Comparison of ENCODE assay signal across 8 cellular contexts in genomic region chr11:748007-748359, GRCh38. TPM values are rescaled to one million over a fixed set of nuclear protein-coding genes. Genes with fewer than 3 reads are reported as not detected.
DNase-seq lines count a peak whose midpoint lies in the region; ATAC-seq, FAIRE-seq and TF ChIP-seq lines count a peak whose summit lies in the region.

No MANE protein-coding gene starts in this region.

- no peaks in the 10 kb centered on the region for H3K36me3 ChIP-seq in adrenal gland (replicated peaks in 1 of 2)

- H3K27ac Mint-ChIP-seq in immature natural killer cell, result peak overlapping the region in 1 of 6 donors; percentile 26
- peak overlapping the region; percentile 71 to 84 for H3K27ac Mint-ChIP-seq in stimulated activated naive CD8-positive, alpha-beta T cell treated with anti-CD3 and anti-CD28 coated beads, Interleukin-15, amount 100 ng/mL, for 72 hours

- no peaks in the 10 kb centered on the region for H3K9me3 ChIP-seq in adrenal gland (replicated peaks in 1 of 3)

- H3K27ac ChIP-seq in adrenal gland, result peak overlapping the region in 2 of 5 donors; percentile 79 to 87

- H3K27me3 ChIP-seq in adrenal gland, result no peaks in the 10 kb centered on the region

- 13 to 45% (median 21%) methylated on average over 6 to 18 of the region's 18 CpGs for WGBS in adrenal gland, 4 donors

- H3K4me1 Mint-ChIP-seq in immature natural killer cell, result peaks cover 17 to 23% of the 10 kb centered on the region in 2 donors
- peaks cover 28% of the 10 kb centered on the region for H3K4me1 Mint-ChIP-seq in stimulated activated naive CD8-positive, alpha-beta T cell treated with anti-CD3 and anti-CD28 coated beads, Interleukin-15, amount 100 ng/mL, for 72 hours

- intact Hi-C loops in adrenal gland (cut with DNase I), result no loop called here

- H3K36me3 Mint-ChIP-seq in immature natural killer cell, result no peaks in the 10 kb centered on the region

- TF ChIP-seq POLR2A in adrenal gland (IDR thresholded peaks at IDR 0.05), result no peak

- TF ChIP-seq CTCF in adrenal gland (IDR thresholded peaks at IDR 0.05) (no peak), D721Med (IDR thresholded peaks at IDR 0.05; ENCODE audit: insufficient read depth, missing control alignments) (no peak)

- ATAC-seq in HG03196 (IDR thresholded peaks at IDR 0.05; ENCODE audit: unreplicated experiment), result peak; percentile 24
- ATAC-seq in stimulated activated naive CD8-positive, alpha-beta T cell treated with anti-CD3 and anti-CD28 coated beads, Interleukin-15, amount 100 ng/mL, for 72 hours, result peak; percentile 17

- peaks cover 20 to 25% of the 10 kb centered on the region in 2 donors for H3K4me1 ChIP-seq in adrenal gland (replicated peaks in 1 of 2)

- DNase-seq in NCI-H146 (lab: John Stamatoyannopoulos, UW) (peak; percentile 29), NCI-H146 treated with DMSO at 0.1 percent for 48 hours (lab: John Stamatoyannopoulos, UW; ENCODE audit: unreplicated experiment) (no peak), adrenal gland (peak in 2 of 7 donors; percentile 22 to 37), immature natural killer cell (no peak), D721Med (ENCODE audit: insufficient read length, low spot score) (no peak), NCI-H128 (lab: John Stamatoyannopoulos, UW; ENCODE audit: unreplicated experiment) (no peak)
- DNase-seq in stimulated activated naive CD8-positive, alpha-beta T cell treated with anti-CD3 and anti-CD28 coated beads, Interleukin-15, amount 100 ng/mL, for 72 hours, result no peak

- peak overlapping the region; percentile 76 to 83 (median 80) for H3K4me3 Mint-ChIP-seq in immature natural killer cell
- H3K4me3 Mint-ChIP-seq in stimulated activated naive CD8-positive, alpha-beta T cell treated with anti-CD3 and anti-CD28 coated beads, Interleukin-15, amount 100 ng/mL, for 72 hours, result peak overlapping the region; percentile 87 to 89

- H3K27me3 Mint-ChIP-seq in immature natural killer cell (ENCODE audit: low read depth in 3 of 3), result peaks cover 0 to 3% (median 0%) of the 10 kb centered on the region in 3 donors
- no peaks in the 10 kb centered on the region for H3K27me3 Mint-ChIP-seq in stimulated activated naive CD8-positive, alpha-beta T cell treated with anti-CD3 and anti-CD28 coated beads, Interleukin-15, amount 100 ng/mL, for 72 hours

- no peak for FAIRE-seq in D721Med (lab: Jason Lieb, UNC)

- H3K9me3 Mint-ChIP-seq in immature natural killer cell, result no peaks in the 10 kb centered on the region
- H3K9me3 Mint-ChIP-seq in stimulated activated naive CD8-positive, alpha-beta T cell treated with anti-CD3 and anti-CD28 coated beads, Interleukin-15, amount 100 ng/mL, for 72 hours, result no peaks in the 10 kb centered on the region

- H3K4me3 ChIP-seq in adrenal gland, result peak overlapping the region; percentile 35 to 90 (median 72)

RNA-seq across cellular contexts. Expression of gene TALDO1, which starts 0.7 kb away (rescaled TPM):
- 100 to 1,000 TPM; 133 to 167 (median 153) TPM for total RNA-seq in adrenal gland
- polyA plus RNA-seq in adrenal gland (100 to 1,000 TPM in 2 of 3 donors, 10 to 100 TPM in 1; 64.3 to 117 (median 100) TPM), immature natural killer cell (100 to 1,000 TPM; 163 to 189 (median 180) TPM)

RNA-seq across cellular contexts. Expression of gene GATD1, which starts 29.3 kb away (rescaled TPM):
- 100 to 1,000 TPM in 4 of 8 donors, 10 to 100 TPM in 4; 43.3 to 156 (median 96.9) TPM for total RNA-seq in adrenal gland
- polyA plus RNA-seq in adrenal gland (100 to 1,000 TPM in 1 of 3 donors, 10 to 100 TPM in 2; 20.3 to 176 (median 49.3) TPM), immature natural killer cell (1 to 10 TPM; 5.8 to 9.7 (median 6.7) TPM)

RNA-seq across cellular contexts. Expression of gene CEND1, which starts 41.9 kb away (rescaled TPM):
- 1 to 10 TPM in 3 of 8 donors, under 1 TPM in 1, not detected in 4; 0.42 to 4.9 (median 3.0) TPM for total RNA-seq in adrenal gland
- polyA plus RNA-seq in adrenal gland (10 to 100 TPM in 1 of 3 donors, 1 to 10 TPM in 2; 1.6 to 14.5 (median 4.2) TPM), immature natural killer cell (not detected)

RNA-seq across cellular contexts. Expression of gene EPS8L2, which starts 42.0 kb away (rescaled TPM):
- 10 to 100 TPM; 13.8 to 57.7 (median 36.0) TPM for total RNA-seq in adrenal gland
- 10 to 100 TPM in 2 of 3 donors, 1 to 10 TPM in 1; 9.7 to 51.9 (median 25.6) TPM for polyA plus RNA-seq in adrenal gland
- polyA plus RNA-seq in immature natural killer cell, result 10 to 100 TPM; 12.9 to 15.1 (median 15.0) TPM

RNA-seq across cellular contexts. Expression of gene SLC25A22, which starts 50.1 kb away (rescaled TPM):
- total RNA-seq in adrenal gland, result 10 to 100 TPM in 7 of 8 donors, 1 to 10 TPM in 1; 8.2 to 41.3 (median 17.6) TPM
- polyA plus RNA-seq in adrenal gland, result 10 to 100 TPM in 2 of 3 donors, 1 to 10 TPM in 1; 7.7 to 18.8 (median 14.0) TPM
- polyA plus RNA-seq in immature natural killer cell, result 10 to 100 TPM in 1 of 3 donors, 1 to 10 TPM in 2; 5.2 to 14.9 (median 7.7) TPM
